Comparison of ENCODE assay signal across 10 cellular contexts in the genomic region with DNA sequence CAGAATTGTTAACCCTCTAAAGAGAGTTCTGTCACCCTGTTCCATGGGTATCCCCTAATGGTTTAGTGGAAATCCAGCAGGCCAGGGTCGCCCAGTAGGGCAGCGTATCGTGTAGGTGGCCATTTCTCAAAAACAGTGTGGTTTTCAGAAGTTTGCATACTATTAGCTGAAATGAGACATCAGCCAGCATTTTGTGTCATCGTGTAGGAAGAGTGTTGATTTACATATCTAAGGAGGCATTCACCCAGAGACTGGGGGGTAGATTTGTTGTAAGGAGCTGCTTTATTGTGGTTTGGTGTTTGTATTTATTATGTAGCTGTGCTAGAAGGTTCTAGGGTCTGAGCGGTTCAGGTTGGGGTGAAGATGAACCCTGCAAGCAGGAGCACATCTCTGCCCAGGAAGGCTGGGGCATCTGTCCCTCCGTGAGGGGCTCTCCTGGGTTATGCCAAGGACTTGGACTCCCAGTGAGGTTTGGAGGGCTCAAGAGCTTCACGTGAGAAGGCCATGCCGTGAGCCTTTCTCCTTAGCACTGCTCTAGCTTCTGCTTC.
A peak's percentile ranks its signal among the peaks of the same experiment; 100 is the strongest.
DNase-seq lines count a peak whose midpoint lies in the region; ATAC-seq and TF ChIP-seq lines count a peak whose summit lies in the region.
"Had no signal": no experiment of that assay in that cellular context is flagged by ENCODE, and none has a peak within 500 bp of the region (broad histone marks: within the 10 kb centered on the region; RNA-seq: fewer than 3 reads in every experiment).

No MANE protein-coding gene starts in this region.

- H3K4me3 Mint-ChIP-seq in activated naive CD8-positive, alpha-beta T cell = no peak overlapping the region

- peak; percentile 12 for TF ChIP-seq CTCF in GM10266 (IDR thresholded peaks at IDR 0.05; ENCODE audit: control insufficient read depth, insufficient read depth, low read depth, missing control alignments)

- H3K4me1 Mint-ChIP-seq in activated naive CD8-positive, alpha-beta T cell (ENCODE audit: low read depth) = peaks cover 8% of the 10 kb centered on the region

- H3K36me3 Mint-ChIP-seq in activated naive CD8-positive, alpha-beta T cell = peaks cover 23% of the 10 kb centered on the region

- no peaks in the 10 kb centered on the region for H3K27me3 Mint-ChIP-seq in activated naive CD8-positive, alpha-beta T cell

- H3K9me3 Mint-ChIP-seq in activated naive CD8-positive, alpha-beta T cell (ENCODE audit: low read depth) = no peaks in the 10 kb centered on the region

- ATAC-seq in GM19023 (IDR thresholded peaks at IDR 0.05; ENCODE audit: unreplicated experiment) (peak; percentile 82), HG02870 (IDR thresholded peaks at IDR 0.05; ENCODE audit: unreplicated experiment) (peak; percentile 86)
- ATAC-seq: heart right ventricle had no signal

- DNase-seq in GM10266 (ENCODE audit: extremely low spot score) (peak; percentile 69), occipital lobe (lab: John Stamatoyannopoulos, UW) (no peak), GM19240 (ENCODE audit: insufficient read length, low spot score) (no peak), HPDE6-E6E7 (ENCODE audit: extremely low spot score) (no peak), NCI-H524 treated with DMSO at 0.1 percent for 48 hours (lab: John Stamatoyannopoulos, UW) (no peak)
- DNase-seq: activated CD8-positive, alpha-beta memory T cell treated with anti-CD3 and anti-CD28 coated beads, Interleukin-2, amount 50 U/mL, for 4 hours had no signal

- peak overlapping the region; percentile 64 for H3K27ac Mint-ChIP-seq in activated naive CD8-positive, alpha-beta T cell
